8 cellular contexts compared by ENCODE assay signal in the genomic region with DNA sequence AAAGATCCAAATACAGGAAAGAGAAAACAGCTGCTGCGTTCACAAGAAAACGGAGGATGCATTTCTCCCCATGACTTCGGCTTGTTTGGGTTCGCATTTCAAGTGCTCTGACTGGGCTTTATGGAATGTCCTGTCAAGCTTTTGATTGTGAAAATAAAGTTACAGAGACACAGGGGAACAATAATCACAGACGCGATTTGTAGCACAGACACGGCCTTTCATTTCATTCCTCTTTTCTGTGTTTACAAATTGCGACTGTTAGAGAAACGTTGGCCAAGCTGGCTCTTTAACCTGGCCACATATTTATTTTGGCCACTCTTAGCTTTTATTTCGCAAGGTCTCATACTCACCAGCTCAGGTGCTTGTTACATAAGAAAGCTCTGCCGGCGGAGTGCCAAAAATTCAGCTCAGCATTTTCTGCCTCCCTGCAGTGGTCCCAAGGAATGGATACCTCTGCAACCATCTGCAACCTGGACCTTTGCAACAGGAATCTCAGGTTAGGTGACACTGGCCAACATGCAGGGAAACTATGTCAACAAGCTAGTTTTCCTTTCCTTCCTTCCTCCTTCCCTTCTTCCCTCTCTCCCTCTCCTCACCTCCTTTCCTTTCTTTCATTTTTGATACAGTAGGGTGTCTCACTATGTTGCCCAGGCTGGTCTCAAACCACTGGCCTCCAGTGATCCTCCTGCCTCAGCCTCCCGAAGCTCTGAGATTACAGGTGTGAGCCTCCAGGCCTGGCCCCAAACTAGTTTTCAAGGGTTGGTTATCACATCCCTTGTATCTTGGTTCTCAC. TPM values are rescaled to one million over a fixed set of nuclear protein-coding genes. Genes with fewer than 3 reads are reported as not detected.
A peak's percentile ranks its signal among the peaks of the same experiment; 100 is the strongest.
DNase-seq lines count a peak whose midpoint lies in the region; ATAC-seq and TF ChIP-seq lines count a peak whose summit lies in the region.

No MANE protein-coding gene starts in this region.

- no peak for TF ChIP-seq CTCF in Peyer's patch (IDR thresholded peaks at IDR 0.05)
- no peak for TF ChIP-seq CTCF in fibroblast of lung (conservative IDR thresholded peaks at IDR 0.05 in 1 of 2, IDR thresholded peaks at IDR 0.05 in 1 of 2; ENCODE audit: low read depth in 1 of 2, low read length in 2 of 2)

- H3K27ac ChIP-seq in Peyer's patch (peak overlapping the region in 3 of 4 donors; percentile 55 to 93 (median 76)), fibroblast of lung (ENCODE audit: insufficient read depth, low read length) (no peak overlapping the region)

- DNase-seq in EL (peak; percentile 53), Peyer's patch (peak in 2 of 3 donors; percentile 55 to 57), fibroblast of lung (ENCODE audit: low read depth in 2 of 2) (peak; percentile 77 to 85), pulmonary artery endothelial cell (ENCODE audit: low read depth, low spot score) (peak; percentile 47), SKM-1 treated with dmso at 0.1 percent for 144 hours (lab: John Stamatoyannopoulos, UW; ENCODE audit: unreplicated experiment) (no peak), 8988T (no peak)
- DNase-seq in stimulated activated CD4-positive, alpha-beta T cell treated with anti-CD3 and anti-CD28 coated beads, Interleukin-4, amount 100 ng/mL, for 1 hour, result no peak

- no peaks in the 10 kb centered on the region for H3K79me2 ChIP-seq in fibroblast of lung (ENCODE audit: control insufficient read depth, insufficient read depth, low read length)

- H3K9me3 ChIP-seq in Peyer's patch (no peaks in the 10 kb centered on the region), fibroblast of lung (ENCODE audit: control insufficient read depth, insufficient read depth, low read depth, low read length) (no peaks in the 10 kb centered on the region)

- H3K4me3 ChIP-seq in Peyer's patch, result peak overlapping the region in 2 of 4 donors; percentile 1 to 38
- H3K4me3 ChIP-seq in fibroblast of lung (replicated peaks in 1 of 4; ENCODE audit: control extremely low read depth in 1 of 4, insufficient read depth in 1 of 4, low read depth in 3 of 4, low read length in 4 of 4), result no peak overlapping the region

- H3K9ac ChIP-seq in fibroblast of lung (ENCODE audit: insufficient read depth, low read length), result no peak overlapping the region

- peak overlapping the region; percentile 36 for H3K4me2 ChIP-seq in fibroblast of lung (ENCODE audit: extremely low read depth, insufficient read depth, low read length)

- no peak overlapping the region for H2AFZ ChIP-seq in fibroblast of lung (ENCODE audit: low read length)

- no peak for ATAC-seq in GM19397 (IDR thresholded peaks at IDR 0.05; ENCODE audit: unreplicated experiment)

- H3K27me3 ChIP-seq in Peyer's patch (no peaks in the 10 kb centered on the region), fibroblast of lung (ENCODE audit: control insufficient read depth, insufficient read depth, low read length) (no peaks in the 10 kb centered on the region)

- H3K36me3 ChIP-seq in Peyer's patch (no peaks in the 10 kb centered on the region), fibroblast of lung (ENCODE audit: control insufficient read depth, insufficient read depth, low read length) (no peaks in the 10 kb centered on the region)

- peak in 1 of 2 donors; percentile 44 for TF ChIP-seq POLR2A in Peyer's patch (IDR thresholded peaks at IDR 0.05)

- H3K4me1 ChIP-seq in Peyer's patch, result peaks cover 0 to 24% (median 3%) of the 10 kb centered on the region in 4 donors
- peaks cover 8% of the 10 kb centered on the region for H3K4me1 ChIP-seq in fibroblast of lung (ENCODE audit: control insufficient read depth, extremely low read depth, insufficient read depth, low read length)

- no peaks in the 10 kb centered on the region for H4K20me1 ChIP-seq in fibroblast of lung (ENCODE audit: control insufficient read depth, extremely low read depth, insufficient read depth, low read length)

RNA-seq across cellular contexts. Expression of a gene that starts 58.2 kb away (rescaled TPM):
- total RNA-seq in Peyer's patch, result 1 to 10 TPM in 2 of 4 donors, under 1 TPM in 2; 0.70 to 2.5 (median 1.1) TPM
- total RNA-seq in fibroblast of lung, result 2.3 and 2.6 TPM in 2 replicates
- polyA plus RNA-seq in fibroblast of lung, result 1.4 and 2.1 TPM in 2 replicates
- 3.8 and 4.0 TPM in 2 replicates for polyA plus RNA-seq in fibroblast of lung (2012)
- 6.1 and 8.6 TPM in 2 replicates for polyA minus RNA-seq in fibroblast of lung (ENCODE audit: low replicate concordance)
- total RNA-seq in pulmonary artery endothelial cell, result 0.78 and 1.2 TPM in 2 replicates

Comparison
In these comparisons a context has a peak if more than half of its experiments do, and no peak if none do; other contexts are left out.
1. DNase-seq: peak in EL (single experiment), Peyer's patch (2 of 3), fibroblast of lung (2 of 2) and pulmonary artery endothelial cell (single experiment); none in SKM-1 treated with dmso at 0.1 percent for 144 hours (single experiment), stimulated activated CD4-positive, alpha-beta T cell treated with anti-CD3 and anti-CD28 coated beads, Interleukin-4, amount 100 ng/mL, for 1 hour (single experiment) and 8988T (single experiment).